In genomic region chr22:19919701-19920363, GRCh38 we compare ENCODE assay signal across 33 cellular contexts.
"Had no signal": no experiment of that assay in that cellular context is flagged by ENCODE, and none has a peak within 500 bp of the region (broad histone marks: within the 10 kb centered on the region; RNA-seq: fewer than 3 reads in every experiment).

No MANE protein-coding gene starts in this region.

- H3K9me3 Mint-ChIP-seq: activated B cell treated with CpG ODN at 0.5 μM for 24 hours; activated CD8-positive, alpha-beta T cell treated with anti-CD3 and anti-CD28 coated beads for 36 hours; activated naive CD4-positive, alpha-beta T cell treated with anti-CD3 and anti-CD28 coated beads, Interleukin-2, amount 50 U/mL, for 24 hours; activated naive CD8-positive, alpha-beta T cell treated with anti-CD3 and anti-CD28 coated beads, Interleukin-2, amount 10 ng/mL, durations not matched to agents 7 days and 5 days; activated T-cell treated with anti-CD3 and anti-CD28 coated beads, Interleukin-2, amount 50 U/mL, for 4 hours; activated T-helper 17 cell treated with anti-CD3 and anti-CD28 coated beads, Interleukin-2, amount 50 U/mL, for 72 hours; central memory CD8-positive, alpha-beta T cell; dendritic cell treated with granulocyte-macrophage colony-stimulating factor and Interleukin-4, amounts not matched to agents 40 ng/mL and 50 ng/mL, for 4 days; effector memory CD8-positive, alpha-beta T cell; T-helper 2 cell treated with Interferon-gamma antibody and Interleukin-4, amounts not matched to agents 5 μg/mL and 100 μg/mL, for 36 hours had no signal

- FAIRE-seq: astrocyte, bronchial epithelial cell, endometrium, endothelial cell of umbilical vein had no signal

- ATAC-seq: activated CD4-positive, CD25-positive, alpha-beta regulatory T cell treated with anti-CD3 and anti-CD28 coated beads, Interleukin-2, amount 50 U/mL, for 24 hours; activated CD8-positive, alpha-beta T cell treated with anti-CD3 and anti-CD28 coated beads for 36 hours; activated T-cell treated with anti-CD3 and anti-CD28 coated beads, Interleukin-2, amount 50 U/mL, for 4 hours; activated T-helper 17 cell treated with anti-CD3 and anti-CD28 coated beads, Interleukin-2, amount 50 U/mL, for 72 hours; effector memory CD8-positive, alpha-beta T cell; gastroesophageal sphincter; T-helper 17 cell had no signal

- DNase-seq: activated B cell treated with CpG ODN at 0.5 μM for 24 hours; activated CD4-positive, alpha-beta T cell treated with anti-CD3 and anti-CD28 coated beads for 48 hours; activated CD4-positive, alpha-beta T cell treated with anti-CD3 and anti-CD28 coated beads, Interleukin-2, amount 50 U/mL, for 1 hour; activated CD4-positive, alpha-beta T cell treated with anti-CD3 and anti-CD28 coated beads, Interleukin-2, amount 50 U/mL, for 48 hours; activated CD8-positive, alpha-beta memory T cell treated with anti-CD3 and anti-CD28 coated beads for 24 hours; activated CD8-positive, alpha-beta T cell treated with anti-CD3 and anti-CD28 coated beads for 36 hours; activated effector memory CD4-positive, alpha-beta T cell treated with Interleukin-2 at 50 U/mL for 16 hours; activated gamma-delta T cell treated with Interleukin-2 at 50 U/mL for 16 hours; activated naive CD4-positive, alpha-beta T cell treated with Interleukin-2 at 50 U/mL for 16 hours; activated naive CD8-positive, alpha-beta T cell treated with anti-CD3 and anti-CD28 coated beads, Interleukin-2, amount 10 ng/mL, durations not matched to agents 7 days and 5 days; activated T-cell treated with anti-CD3 and anti-CD28 coated beads, Interleukin-2, amount 50 U/mL, for 4 hours; brain microvascular endothelial cell; effector CD4-positive, alpha-beta T cell; effector memory CD8-positive, alpha-beta T cell; esophagus squamous epithelium; foreskin melanocyte; T-helper 1 cell; T-helper 17 cell; T1000; WERI-Rb-1 had no signal

- H3K4me1 Mint-ChIP-seq: activated B cell treated with CpG ODN at 0.5 μM for 24 hours; activated naive CD4-positive, alpha-beta T cell treated with anti-CD3 and anti-CD28 coated beads, Interleukin-2, amount 50 U/mL, for 24 hours; activated naive CD8-positive, alpha-beta T cell treated with anti-CD3 and anti-CD28 coated beads, Interleukin-2, amount 10 ng/mL, durations not matched to agents 7 days and 5 days; activated T-helper 17 cell treated with anti-CD3 and anti-CD28 coated beads, Interleukin-2, amount 50 U/mL, for 72 hours had no signal

- H3K27ac ChIP-seq: brain microvascular endothelial cell, coronary artery, epithelial cell of prostate, esophagus squamous epithelium, gastroesophageal sphincter, WERI-Rb-1 had no signal

- H3K4me3 ChIP-seq: coronary artery, esophagus squamous epithelium, gastroesophageal sphincter had no signal

- H3K4me3 Mint-ChIP-seq: activated B cell treated with CpG ODN at 0.5 μM for 24 hours; activated CD8-positive, alpha-beta T cell treated with anti-CD3 and anti-CD28 coated beads for 36 hours; activated naive CD4-positive, alpha-beta T cell treated with anti-CD3 and anti-CD28 coated beads, Interleukin-2, amount 50 U/mL, for 24 hours; activated naive CD8-positive, alpha-beta T cell treated with anti-CD3 and anti-CD28 coated beads, Interleukin-2, amount 10 ng/mL, durations not matched to agents 7 days and 5 days; activated T-cell treated with anti-CD3 and anti-CD28 coated beads, Interleukin-2, amount 50 U/mL, for 4 hours; activated T-helper 17 cell treated with anti-CD3 and anti-CD28 coated beads, Interleukin-2, amount 50 U/mL, for 72 hours; central memory CD8-positive, alpha-beta T cell; dendritic cell treated with granulocyte-macrophage colony-stimulating factor and Interleukin-4, amounts not matched to agents 40 ng/mL and 50 ng/mL, for 4 days; effector memory CD8-positive, alpha-beta T cell; T-helper 17 cell; T-helper 2 cell treated with Interferon-gamma antibody and Interleukin-4, amounts not matched to agents 5 μg/mL and 100 μg/mL, for 36 hours had no signal

- H3K4me1 ChIP-seq: esophagus squamous epithelium, gastroesophageal sphincter had no signal

- H3K27me3 Mint-ChIP-seq: activated B cell treated with CpG ODN at 0.5 μM for 24 hours; activated CD8-positive, alpha-beta T cell treated with anti-CD3 and anti-CD28 coated beads for 36 hours; activated naive CD4-positive, alpha-beta T cell treated with anti-CD3 and anti-CD28 coated beads, Interleukin-2, amount 50 U/mL, for 24 hours; activated naive CD8-positive, alpha-beta T cell treated with anti-CD3 and anti-CD28 coated beads, Interleukin-2, amount 10 ng/mL, durations not matched to agents 7 days and 5 days; activated T-helper 17 cell treated with anti-CD3 and anti-CD28 coated beads, Interleukin-2, amount 50 U/mL, for 72 hours; central memory CD8-positive, alpha-beta T cell; dendritic cell treated with granulocyte-macrophage colony-stimulating factor and Interleukin-4, amounts not matched to agents 40 ng/mL and 50 ng/mL, for 4 days; effector memory CD8-positive, alpha-beta T cell; T-helper 17 cell had no signal

- H3K27ac Mint-ChIP-seq: activated B cell treated with CpG ODN at 0.5 μM for 24 hours; activated CD8-positive, alpha-beta T cell treated with anti-CD3 and anti-CD28 coated beads for 36 hours; activated naive CD4-positive, alpha-beta T cell treated with anti-CD3 and anti-CD28 coated beads, Interleukin-2, amount 50 U/mL, for 24 hours; activated naive CD8-positive, alpha-beta T cell treated with anti-CD3 and anti-CD28 coated beads, Interleukin-2, amount 10 ng/mL, durations not matched to agents 7 days and 5 days; activated T-helper 17 cell treated with anti-CD3 and anti-CD28 coated beads, Interleukin-2, amount 50 U/mL, for 72 hours; dendritic cell treated with granulocyte-macrophage colony-stimulating factor and Interleukin-4, amounts not matched to agents 40 ng/mL and 50 ng/mL, for 4 days; effector memory CD8-positive, alpha-beta T cell; T-helper 17 cell; T-helper 2 cell treated with Interferon-gamma antibody and Interleukin-4, amounts not matched to agents 5 μg/mL and 100 μg/mL, for 36 hours had no signal

- H3K27me3 ChIP-seq: brain microvascular endothelial cell, esophagus squamous epithelium, gastroesophageal sphincter had no signal

- H3K9me3 ChIP-seq: esophagus squamous epithelium, gastroesophageal sphincter had no signal
